In genomic region chr18:54357082-54357659, GRCh38 we compare ENCODE assay signal across 8 cellular contexts. TPM values are rescaled to one million over a fixed set of nuclear protein-coding genes. Genes with fewer than 3 reads are reported as not detected.
DNase-seq lines count a peak whose midpoint lies in the region; ATAC-seq, FAIRE-seq and TF ChIP-seq lines count a peak whose summit lies in the region.

No MANE protein-coding gene starts in this region.

- peaks cover 41% of the 10 kb centered on the region for H3K79me2 ChIP-seq in Loucy (ENCODE audit: insufficient read depth, low read length)
- H3K79me2 ChIP-seq in HepG2 (ENCODE audit: insufficient read depth, low read length): no peaks in the 10 kb centered on the region

- no peak for TF ChIP-seq POLR2A in body of pancreas (IDR thresholded peaks at IDR 0.05)
- no peak for TF ChIP-seq POLR2A in HepG2 (IDR thresholded peaks at IDR 0.05; ENCODE audit: insufficient read depth in 1 of 2, low read depth in 2 of 2, low read length in 2 of 2)

- H3K4me1 ChIP-seq in Loucy (ENCODE audit: insufficient read depth, low read length, poor library complexity, severe bottlenecking) (peaks cover 50% of the 10 kb centered on the region), body of pancreas (peaks cover 15% of the 10 kb centered on the region), HepG2 (ENCODE audit: insufficient read depth, low read length) (peaks cover 28% of the 10 kb centered on the region), thymus (ENCODE audit: control insufficient read depth, insufficient read depth, low read length) (peaks cover 7% of the 10 kb centered on the region)

- intact Hi-C loops in body of pancreas (cut with DNase I): no loop called here
- intact Hi-C loops in HepG2 (cut with micrococcal nuclease; ENCODE audit: unreplicated experiment): loop anchor here (2.0 kb wide), 1 partner anchor 132 kb away; the partner anchor contains the start of gene MBD2

- 3 to 9% methylated on average over 4 to 14 of the region's 15 CpGs for WGBS in body of pancreas, 2 donors
- WGBS in HepG2 (ENCODE audit: low lambda C conversion rate): under 1% methylated on average over 8 of the region's 15 CpGs
- WGBS in thymus: 2% methylated on average over 15 of the region's 15 CpGs

- peak overlapping the region; percentile 90 for H3K4me3 ChIP-seq in GM08714 (ENCODE audit: low read length)
- peak overlapping the region; percentile 90 for H3K4me3 ChIP-seq in Loucy (ENCODE audit: low read length, poor library complexity, severe bottlenecking)
- H3K4me3 ChIP-seq in body of pancreas: peak overlapping the region; percentile 30 to 84
- H3K4me3 ChIP-seq in HepG2 (replicated peaks in 1 of 3; ENCODE audit: insufficient read depth in 1 of 3, low read depth in 2 of 3, low read length in 3 of 3): peak overlapping the region; percentile 92 to 99 (median 97)
- peak overlapping the region; percentile 78 for H3K4me3 ChIP-seq in thymus (ENCODE audit: low read length)

- no peaks in the 10 kb centered on the region for H3K9me3 ChIP-seq in Loucy (ENCODE audit: insufficient read depth, low read depth, low read length)
- H3K9me3 ChIP-seq in body of pancreas: no peaks in the 10 kb centered on the region
- no peaks in the 10 kb centered on the region for H3K9me3 ChIP-seq in HepG2 (ENCODE audit: low read length)
- no peaks in the 10 kb centered on the region for H3K9me3 ChIP-seq in thymus (ENCODE audit: control insufficient read depth)

- TF ChIP-seq CTCF in Loucy (conservative IDR thresholded peaks at IDR 0.05; ENCODE audit: low read length) (no peak), body of pancreas (IDR thresholded peaks at IDR 0.05) (no peak), HepG2 (CRISPR knock-in tag; IDR thresholded peaks at IDR 0.05) (no peak)

- CTCF ChIA-PET in HepG2 (lab: Yijun Ruan, JAX; ENCODE audit: low intra/inter-chr PET ratio, low total read pairs): no interaction called here

- H3K36me3 ChIP-seq in Loucy (ENCODE audit: insufficient read depth, low read length) (no peaks in the 10 kb centered on the region), body of pancreas (replicated peaks in 1 of 2; ENCODE audit: insufficient read depth in 1 of 2, low read depth in 2 of 2) (no peaks in the 10 kb centered on the region), HepG2 (replicated peaks in 1 of 2; ENCODE audit: control insufficient read depth in 1 of 2, insufficient read depth in 2 of 2, low read length in 2 of 2) (no peaks in the 10 kb centered on the region), thymus (ENCODE audit: control insufficient read depth, insufficient read depth) (no peaks in the 10 kb centered on the region)

- no peak for FAIRE-seq in HepG2 (lab: Jason Lieb, UNC)

- TF ChIP-seq RAD21 in HepG2 (CRISPR knock-in tag; IDR thresholded peaks at IDR 0.05): no peak

- no TSS peak for BruUV-seq in HepG2 (replicated peaks; lab: Mats Ljungman, UMichigan)

- in situ Hi-C loops in HepG2 (cut with HindIII; ENCODE audit: extremely low pct_ligation_motif_present, low pct_unique_long_range_greater_than_20kb): no loop called here

- peak; percentile 41 for ATAC-seq in GM21619 (IDR thresholded peaks at IDR 0.05; ENCODE audit: unreplicated experiment)
- ATAC-seq in body of pancreas: peak; percentile 58
- ATAC-seq in HepG2: peak; percentile 66

- H2AFZ ChIP-seq in Loucy (ENCODE audit: low read length) (peak overlapping the region; percentile 93), HepG2 (ENCODE audit: low read length) (peak overlapping the region; percentile 97)

- peak overlapping the region in 1 of 4 donors; percentile 41 for H3K27ac ChIP-seq in body of pancreas
- no peak overlapping the region for H3K27ac ChIP-seq in HepG2 (ENCODE audit: extremely low read length, insufficient read depth, low read length)
- H3K27ac ChIP-seq in thymus (ENCODE audit: low read depth): peak overlapping the region; percentile 68

- no peak for TF ChIP-seq EP300 in HepG2 (IDR thresholded peaks at IDR 0.05; ENCODE audit: low read depth in 2 of 2, low read length in 2 of 2)
- TF ChIP-seq EP300 in HepG2 (CRISPR knock-in tag; IDR thresholded peaks at IDR 0.05; ENCODE audit: borderline replicate concordance): no peak

- DNase-seq in body of pancreas (no peak), HepG2 (ENCODE audit: low spot score) (no peak), kidney tubule cell (ENCODE audit: low spot score) (no peak)
- DNase-seq in stimulated activated CD4-positive, alpha-beta T cell treated with anti-CD3 and anti-CD28 coated beads, Interleukin-12 subunit alpha, Interleukin-12 subunit beta, amount 100 ng/mL, for 4 hours: no peak

- POLR2A ChIA-PET in HepG2 (lab: Yijun Ruan, JAX): interaction anchor here (1.0 kb wide), 2 partner anchors 88 to 103 kb away, joined by 3 to 4 read pairs; partner anchors contain the start of gene POLI

- H3K9ac ChIP-seq in Loucy (ENCODE audit: low read depth, low read length, poor library complexity, severe bottlenecking) (peak overlapping the region; percentile 96), HepG2 (ENCODE audit: insufficient read depth, low read depth, low read length) (peak overlapping the region; percentile 68)

- no peaks in the 10 kb centered on the region for H3F3A ChIP-seq in Loucy (ENCODE audit: low read depth)

- H3K27me3 ChIP-seq in Loucy (ENCODE audit: insufficient read depth, low read length, poor library complexity, severe bottlenecking) (no peaks in the 10 kb centered on the region), body of pancreas (no peaks in the 10 kb centered on the region), HepG2 (ENCODE audit: control insufficient read depth in 1 of 2, insufficient read depth in 2 of 2, low read length in 2 of 2) (no peaks in the 10 kb centered on the region; a peak in 2 of 5 replicates), thymus (ENCODE audit: control insufficient read depth, insufficient read depth) (no peaks in the 10 kb centered on the region)

- peaks cover 13% of the 10 kb centered on the region for H4K20me1 ChIP-seq in Loucy (ENCODE audit: insufficient read depth, low read length, poor library complexity, severe bottlenecking)
- no peaks in the 10 kb centered on the region for H4K20me1 ChIP-seq in HepG2 (ENCODE audit: insufficient read depth, low read length)

- H3K4me2 ChIP-seq in Loucy (ENCODE audit: low read depth, low read length, poor library complexity, severe bottlenecking) (peak overlapping the region; percentile 96), HepG2 (ENCODE audit: low read depth, low read length) (peak overlapping the region; percentile 93)

- no peaks in the 10 kb centered on the region for H3K9me2 ChIP-seq in Loucy (replicated peaks; ENCODE audit: low read depth, low read length)

TF ChIP-seq in HepG2, 621 proteins besides CTCF, POLR2A, EP300 and RAD21 (continues in another document):
- TF ChIP-seq ZNF343 (CRISPR knock-in tag; IDR thresholded peaks at IDR 0.05): 0 out of 2 replicates have a peak, but pooled peaks have one; percentile 19

RNA-seq across cellular contexts. Expression of gene STARD6, which starts 0.5 kb away (rescaled TPM):
- total RNA-seq in body of pancreas: not detected
- not detected in 2 replicates for total RNA-seq in HepG2 (2016; rRNA removed; fragmentation: Illumina TruSeq; extraction: Trizol)
- total RNA-seq in HepG2 (2016; cell fraction: cytosol; rRNA removed; fragmentation: Illumina TruSeq; extraction: Trizol; ENCODE audit: low read depth): not detected in 2 replicates
- total RNA-seq in HepG2 (2016; cell fraction: insoluble cytoplasmic fraction; rRNA removed; fragmentation: Illumina TruSeq; extraction: Trizol): not detected in 2 replicates
- total RNA-seq in HepG2 (2016; cell fraction: membrane; rRNA removed; fragmentation: Illumina TruSeq; extraction: Trizol): not detected in 2 replicates
- total RNA-seq in HepG2 (2016; cell fraction: nucleus; rRNA removed; fragmentation: Illumina TruSeq; extraction: Trizol): not detected in 2 replicates
- not detected in 2 replicates for polyA plus RNA-seq in HepG2 (2011; rRNA removed)
- polyA plus RNA-seq in HepG2 (2011; cell fraction: cytosol; rRNA removed): not detected in 2 replicates
- polyA plus RNA-seq in HepG2 (2011; cell fraction: nucleus; rRNA removed): not detected in 2 replicates
- not detected in 2 replicates for polyA plus RNA-seq in HepG2 (2012)
- not detected in 2 replicates for polyA plus RNA-seq in HepG2 (2016; cell fraction: cytosol; fragmentation: Illumina TruSeq; extraction: Trizol; ENCODE audit: low read depth)
- polyA plus RNA-seq in HepG2 (2016; cell fraction: insoluble cytoplasmic fraction; fragmentation: Illumina TruSeq; extraction: Trizol; ENCODE audit: low read depth): not detected in 2 replicates
- not detected in 2 replicates for polyA plus RNA-seq in HepG2 (2016; cell fraction: membrane; fragmentation: Illumina TruSeq; extraction: Trizol; ENCODE audit: low read depth)
- not detected in 2 replicates for polyA plus RNA-seq in HepG2 (2016; cell fraction: nucleus; fragmentation: Illumina TruSeq; extraction: Trizol; ENCODE audit: insufficient read depth, low read depth)
- not detected in 2 replicates for polyA minus RNA-seq in HepG2 (2011; rRNA and poly(A)+ RNA removed; ENCODE audit: low replicate concordance)
- not detected in 2 replicates for polyA minus RNA-seq in HepG2 (2011; cell fraction: cytosol; rRNA and poly(A)+ RNA removed)
- polyA minus RNA-seq in HepG2 (2011; cell fraction: nucleus; rRNA and poly(A)+ RNA removed): not detected in 2 replicates
- polyA plus RNA-seq in thymus: 0.21 TPM

RNA-seq across cellular contexts. Expression of gene C18orf54, which starts 0.5 kb away (rescaled TPM):
- 1 to 10 TPM in 1 of 2 donors, under 1 TPM in 1; 0.33 to 2.6 TPM for total RNA-seq in body of pancreas
- 2.5 and 8.1 TPM in 2 replicates for total RNA-seq in HepG2 (2016; rRNA removed; fragmentation: Illumina TruSeq; extraction: Trizol)
- total RNA-seq in HepG2 (2016; cell fraction: cytosol; rRNA removed; fragmentation: Illumina TruSeq; extraction: Trizol; ENCODE audit: low read depth): 0.79 and 0.91 TPM in 2 replicates
- total RNA-seq in HepG2 (2016; cell fraction: insoluble cytoplasmic fraction; rRNA removed; fragmentation: Illumina TruSeq; extraction: Trizol): 1.6 and 6.8 TPM in 2 replicates
- total RNA-seq in HepG2 (2016; cell fraction: membrane; rRNA removed; fragmentation: Illumina TruSeq; extraction: Trizol): 1.9 and 2.9 TPM in 2 replicates
- 4.2 and 4.6 TPM in 2 replicates for total RNA-seq in HepG2 (2016; cell fraction: nucleus; rRNA removed; fragmentation: Illumina TruSeq; extraction: Trizol)
- polyA plus RNA-seq in HepG2 (2011; rRNA removed): 0.94 and 1.8 TPM in 2 replicates
- 0.30 and 0.56 TPM in 2 replicates for polyA plus RNA-seq in HepG2 (2011; cell fraction: cytosol; rRNA removed)
- 0.92 and 1.2 TPM in 2 replicates for polyA plus RNA-seq in HepG2 (2011; cell fraction: nucleus; rRNA removed)
- polyA plus RNA-seq in HepG2 (2012): 1.1 and 2.0 TPM in 2 replicates
- 0.14 and 0.19 TPM in 2 replicates for polyA plus RNA-seq in HepG2 (2016; cell fraction: cytosol; fragmentation: Illumina TruSeq; extraction: Trizol; ENCODE audit: low read depth)
- 5.7 and 6.0 TPM in 2 replicates for polyA plus RNA-seq in HepG2 (2016; cell fraction: insoluble cytoplasmic fraction; fragmentation: Illumina TruSeq; extraction: Trizol; ENCODE audit: low read depth)
- polyA plus RNA-seq in HepG2 (2016; cell fraction: membrane; fragmentation: Illumina TruSeq; extraction: Trizol; ENCODE audit: low read depth): 0.69 and 0.83 TPM in 2 replicates
- polyA plus RNA-seq in HepG2 (2016; cell fraction: nucleus; fragmentation: Illumina TruSeq; extraction: Trizol; ENCODE audit: insufficient read depth, low read depth): 4.3 and 5.4 TPM in 2 replicates
- polyA minus RNA-seq in HepG2 (2011; rRNA and poly(A)+ RNA removed; ENCODE audit: low replicate concordance): 0.74 and 1.1 TPM in 2 replicates
- polyA minus RNA-seq in HepG2 (2011; cell fraction: cytosol; rRNA and poly(A)+ RNA removed): 4.5 and 5.2 TPM in 2 replicates
- polyA minus RNA-seq in HepG2 (2011; cell fraction: nucleus; rRNA and poly(A)+ RNA removed): 5.5 and 7.2 TPM in 2 replicates
- 2.1 TPM for polyA plus RNA-seq in thymus
